8 cellular contexts compared by ENCODE assay signal in genomic region chr4:1347410-1347864, GRCh38. TPM values are rescaled to one million over a fixed set of nuclear protein-coding genes. Genes with fewer than 3 reads are reported as not detected.
A peak's percentile ranks its signal among the peaks of the same experiment; 100 is the strongest.
DNase-seq lines count a peak whose midpoint lies in the region; ATAC-seq and TF ChIP-seq lines count a peak whose summit lies in the region.

No MANE protein-coding gene starts in this region.

- H2AK5ac ChIP-seq in trophoblast cell (ENCODE audit: low read length) = peak overlapping the region; percentile 62

- no peaks in the 10 kb centered on the region for H3K9me3 ChIP-seq in heart left ventricle
- no peaks in the 10 kb centered on the region for H3K9me3 ChIP-seq in trophoblast cell (ENCODE audit: insufficient read depth, low read depth, low read length)

- no peaks in the 10 kb centered on the region for H3K36me3 Mint-ChIP-seq in activated naive CD8-positive, alpha-beta T cell treated with anti-CD3 and anti-CD28 coated beads, Interleukin-2, amount 50 U/mL, for 24 hours (ENCODE audit: low read depth)

- H4K12ac ChIP-seq in trophoblast cell (ENCODE audit: low read depth, low read length) = peak overlapping the region; percentile 82

- TF ChIP-seq POLR2A in heart left ventricle (IDR thresholded peaks at IDR 0.05) = no peak

- peak overlapping the region; percentile 63 for H3K4me2 ChIP-seq in trophoblast cell (ENCODE audit: low read length)

- H3K4me1 ChIP-seq in heart left ventricle (peaks cover 0 to 31% (median 21%) of the 10 kb centered on the region in 12 donors), trophoblast cell (ENCODE audit: control insufficient read depth in 1 of 2, insufficient read depth in 2 of 2, low read length in 2 of 2) (peaks cover 3 to 5% of the 10 kb centered on the region in 2 experiments)

- H4K91ac ChIP-seq in trophoblast cell (ENCODE audit: low read depth, low read length) = peak overlapping the region; percentile 90

- TF ChIP-seq CTCF in heart left ventricle (IDR thresholded peaks at IDR 0.05) = no peak

- peak overlapping the region; percentile 64 for H3K4ac ChIP-seq in trophoblast cell (ENCODE audit: low read depth, low read length)

- H3K36me3 ChIP-seq in heart left ventricle = peaks cover 0 to 20% (median 5%) of the 10 kb centered on the region in 9 donors
- H3K36me3 ChIP-seq in trophoblast cell (ENCODE audit: control insufficient read depth in 1 of 2, insufficient read depth in 2 of 2, low read length in 2 of 2) = peaks cover 16 to 19% of the 10 kb centered on the region in 2 experiments

- peak overlapping the region; percentile 36 for H3K18ac ChIP-seq in trophoblast cell (ENCODE audit: low read length)

- H3K27me3 Mint-ChIP-seq in activated naive CD8-positive, alpha-beta T cell treated with anti-CD3 and anti-CD28 coated beads, Interleukin-2, amount 50 U/mL, for 24 hours = no peaks in the 10 kb centered on the region

- H3K9me3 Mint-ChIP-seq in activated naive CD8-positive, alpha-beta T cell treated with anti-CD3 and anti-CD28 coated beads, Interleukin-2, amount 50 U/mL, for 24 hours = no peaks in the 10 kb centered on the region

- peak overlapping the region; percentile 86 for H3K27ac Mint-ChIP-seq in activated naive CD8-positive, alpha-beta T cell treated with anti-CD3 and anti-CD28 coated beads, Interleukin-2, amount 50 U/mL, for 24 hours

- peak overlapping the region; percentile 82 for H3K9ac ChIP-seq in trophoblast cell (ENCODE audit: low read length)

- H3K23ac ChIP-seq in trophoblast cell (ENCODE audit: low read length) = no peak overlapping the region

- ATAC-seq in GM19023 (IDR thresholded peaks at IDR 0.05; ENCODE audit: unreplicated experiment) (peak; percentile 20), HG03139 (IDR thresholded peaks at IDR 0.05; ENCODE audit: unreplicated experiment) (peak; percentile 27), heart left ventricle (peak in 3 of 4 donors; percentile 43 to 58 (median 56))
- peak; percentile 21 for ATAC-seq in activated naive CD8-positive, alpha-beta T cell treated with anti-CD3 and anti-CD28 coated beads, Interleukin-2, amount 50 U/mL, for 24 hours

- peak overlapping the region; percentile 39 for H2BK120ac ChIP-seq in trophoblast cell (ENCODE audit: insufficient read depth, low read length, poor library complexity)

- peaks cover 13% of the 10 kb centered on the region for H3K79me1 ChIP-seq in trophoblast cell (ENCODE audit: low read length)

- H2AFZ ChIP-seq in trophoblast cell (ENCODE audit: insufficient read depth, low read length, poor library complexity) = peak overlapping the region; percentile 42

- DNase-seq in CD1c-positive myeloid dendritic cell (ENCODE audit: extremely low spot score) (peak; percentile 70), OCI-M1 (lab: John Stamatoyannopoulos, UW) (peak; percentile 81), heart left ventricle (peak; percentile 79 to 85 (median 82)), trophoblast cell (peak; percentile 78 to 83), middle frontal gyrus (ENCODE audit: extremely low spot score, low spot score) (no peak)
- peak; percentile 64 for DNase-seq in activated naive CD8-positive, alpha-beta T cell treated with anti-CD3 and anti-CD28 coated beads, Interleukin-2, amount 50 U/mL, for 24 hours

- peak overlapping the region; percentile 66 for H3K14ac ChIP-seq in trophoblast cell (ENCODE audit: low read length)

- peak overlapping the region; percentile 27 for H2BK12ac ChIP-seq in trophoblast cell (ENCODE audit: low read length)

- H3K27ac ChIP-seq in heart left ventricle (peak overlapping the region; percentile 95 to 100 (median 98)), trophoblast cell (ENCODE audit: low read depth, low read length) (peak overlapping the region; percentile 90)

- intact Hi-C loops in heart left ventricle (cut with DNase I) = loop anchor here in 9 of 10 donors (2.0 to 10.0 kb wide), 12 partner anchors 39 to 365 kb away; partner anchors contain the start of genes CTBP1 (in 3 of the 9), MAEA (in 2 of the 9) and SLBP (in 2 of the 9)

- H3K27me3 ChIP-seq in heart left ventricle = no peaks in the 10 kb centered on the region
- H3K27me3 ChIP-seq in trophoblast cell (ENCODE audit: insufficient read depth, low read length) = no peaks in the 10 kb centered on the region

- peak overlapping the region; percentile 44 for H2BK5ac ChIP-seq in trophoblast cell (ENCODE audit: low read depth, low read length, poor library complexity)

- peak overlapping the region; percentile 98 for H4K8ac ChIP-seq in trophoblast cell (ENCODE audit: low read depth, low read length)

- H3K79me2 ChIP-seq in trophoblast cell (ENCODE audit: control insufficient read depth, insufficient read depth, low read length, poor library complexity) = peaks cover 11% of the 10 kb centered on the region

- H3K4me3 Mint-ChIP-seq in activated naive CD8-positive, alpha-beta T cell treated with anti-CD3 and anti-CD28 coated beads, Interleukin-2, amount 50 U/mL, for 24 hours = peak overlapping the region; percentile 88

- H3K4me1 Mint-ChIP-seq in activated naive CD8-positive, alpha-beta T cell treated with anti-CD3 and anti-CD28 coated beads, Interleukin-2, amount 50 U/mL, for 24 hours = peaks cover 37% of the 10 kb centered on the region

- 0 to 2% (median 1%) methylated on average over 38 to 43 of the region's 43 CpGs for WGBS in heart left ventricle, 4 donors
- no CpG with 5 or more reads among the region's 43 CpGs for WGBS in trophoblast cell (ENCODE audit: extremely low coverage, insufficient coverage, insufficient read length)

- H3K4me3 ChIP-seq in heart left ventricle (peak overlapping the region; percentile 56 to 98 (median 88)), trophoblast cell (ENCODE audit: low read depth, low read length) (peak overlapping the region; percentile 81)

RNA-seq across cellular contexts. Expression of gene UVSSA, which starts 0.4 kb away (rescaled TPM):
- 10 to 100 TPM in 2 of 9 donors, 1 to 10 TPM in 7; 5.0 to 14.2 (median 6.7) TPM for total RNA-seq in heart left ventricle
- polyA plus RNA-seq in heart left ventricle = 1 to 10 TPM; 4.7 to 6.6 TPM
- 8.1 and 8.5 TPM in 2 replicates for polyA plus RNA-seq in trophoblast cell (2013)

RNA-seq across cellular contexts. Expression of gene MAEA, which starts 57.7 kb away (rescaled TPM):
- total RNA-seq in heart left ventricle = 10 to 100 TPM; 41.5 to 57.2 (median 45.1) TPM
- polyA plus RNA-seq in heart left ventricle = 10 to 100 TPM; 38.1 to 56.9 TPM
- 58.8 and 59.3 TPM in 2 replicates for polyA plus RNA-seq in trophoblast cell (2013)

RNA-seq across cellular contexts. Expression of gene NKX1-1, which starts 58.8 kb away (rescaled TPM):
- total RNA-seq in heart left ventricle = not detected
- polyA plus RNA-seq in heart left ventricle = not detected
- not detected in 2 replicates for polyA plus RNA-seq in trophoblast cell (2013)
